Comparison of ENCODE assay signal across 9 cellular contexts in genomic region chr17:49952209-49952911, GRCh38. TPM values are rescaled to one million over a fixed set of nuclear protein-coding genes. Genes with fewer than 3 reads are reported as not detected.
DNase-seq lines count a peak whose midpoint lies in the region; ATAC-seq and TF ChIP-seq lines count a peak whose summit lies in the region.
"Had no signal": no experiment of that assay in that cellular context is flagged by ENCODE, and none has a peak within 500 bp of the region (broad histone marks: within the 10 kb centered on the region; RNA-seq: fewer than 3 reads in every experiment).

No MANE protein-coding gene starts in this region.

- DNase-seq in DMS114 treated with DMSO at 0.1 percent for 48 hours (lab: John Stamatoyannopoulos, UW; ENCODE audit: unreplicated experiment): peak; percentile 29
- peak; percentile 88 for DNase-seq in HuH-7.5 (ENCODE audit: low spot score)
- peak; percentile 77 for DNase-seq in OCI-LY7 (ENCODE audit: low spot score)
- DNase-seq in activated T-cell treated with anti-CD3 and anti-CD28 coated beads for 48 hours (ENCODE audit: low read depth): peak; percentile 75
- DNase-seq in fibroblast of lung (ENCODE audit: low read depth in 2 of 2): peak; percentile 54 to 56
- DNase-seq in osteocyte (ENCODE audit: extremely low spot score, unreplicated experiment): no peak
- DNase-seq in thyroid gland: peak; percentile 85 to 89

- TF ChIP-seq CTCF in OCI-LY7 (conservative IDR thresholded peaks at IDR 0.05; ENCODE audit: low read length) (peak; percentile 95), fibroblast of lung (conservative IDR thresholded peaks at IDR 0.05 in 1 of 2, IDR thresholded peaks at IDR 0.05 in 1 of 2; ENCODE audit: low read depth in 1 of 2, low read length in 2 of 2) (peak; percentile 73 to 94), osteocyte (IDR thresholded peaks at IDR 0.05) (peak; percentile 82), thyroid gland (IDR thresholded peaks at IDR 0.05) (peak; percentile 31 to 85 (median 78))

- H4K20me1 ChIP-seq in OCI-LY7 (ENCODE audit: insufficient read depth, low read length) (no peaks in the 10 kb centered on the region), fibroblast of lung (ENCODE audit: control insufficient read depth, extremely low read depth, insufficient read depth, low read length) (no peaks in the 10 kb centered on the region)

- POLR2A ChIA-PET in OCI-LY7 (lab: Charles Lee): interaction anchor here (0.9 to 1.0 kb wide), 2 partner anchors 9 to 65 kb away, joined by 4 to 5 read pairs; no protein-coding TSS in a partner anchor

- no peaks in the 10 kb centered on the region for H3K9me2 ChIP-seq in OCI-LY7 (ENCODE audit: insufficient read depth, low read length)

- no peak for ATAC-seq in GM21367 (IDR thresholded peaks at IDR 0.05; ENCODE audit: unreplicated experiment)

- H3K9me3 ChIP-seq in OCI-LY7 (ENCODE audit: low read length) (no peaks in the 10 kb centered on the region), fibroblast of lung (ENCODE audit: control insufficient read depth, insufficient read depth, low read depth, low read length) (no peaks in the 10 kb centered on the region), thyroid gland (no peaks in the 10 kb centered on the region)

- no peak overlapping the region for H3K9ac ChIP-seq in fibroblast of lung (ENCODE audit: insufficient read depth, low read length)

- BruUV-seq in OCI-LY7 (replicated peaks; lab: Mats Ljungman, UMichigan): no TSS peak

- H3K4me3 ChIP-seq in OCI-LY7 (ENCODE audit: low read depth, low read length, poor library complexity, severe bottlenecking): no peak overlapping the region
- no peak overlapping the region for H3K4me3 ChIP-seq in fibroblast of lung (replicated peaks in 1 of 4; ENCODE audit: control extremely low read depth in 1 of 4, insufficient read depth in 1 of 4, low read depth in 3 of 4, low read length in 4 of 4)
- H3K4me3 ChIP-seq in thyroid gland (replicated peaks in 1 of 3): no peak overlapping the region

- no peak overlapping the region for H3K27ac Mint-ChIP-seq in osteocyte (ENCODE audit: unreplicated experiment)
- H3K27ac Mint-ChIP-seq: activated naive CD4-positive, alpha-beta T cell treated with anti-CD3 and anti-CD28 coated beads, Interleukin-2, amount 50 U/mL, for 24 hours had no signal

- CTCF ChIA-PET in OCI-LY7 (lab: Charles Lee; ENCODE audit: unreplicated experiment): interaction anchor here (0.9 to 1.8 kb wide), 2 partner anchors 30 to 44 kb away, joined by 4 to 5 read pairs; no protein-coding TSS in a partner anchor

- TF ChIP-seq POLR2A in thyroid gland (IDR thresholded peaks at IDR 0.05): no peak

- H3K4me3 Mint-ChIP-seq in osteocyte (ENCODE audit: unreplicated experiment): no peak overlapping the region
- H3K4me3 Mint-ChIP-seq: activated naive CD4-positive, alpha-beta T cell treated with anti-CD3 and anti-CD28 coated beads, Interleukin-2, amount 50 U/mL, for 24 hours had no signal

- H3K36me3 ChIP-seq in OCI-LY7 (ENCODE audit: insufficient read depth, low read length) (no peaks in the 10 kb centered on the region), fibroblast of lung (ENCODE audit: control insufficient read depth, insufficient read depth, low read length) (no peaks in the 10 kb centered on the region), thyroid gland (no peaks in the 10 kb centered on the region)

- no peaks in the 10 kb centered on the region for H3K9me3 Mint-ChIP-seq in osteocyte (ENCODE audit: unreplicated experiment)
- H3K9me3 Mint-ChIP-seq: activated naive CD4-positive, alpha-beta T cell treated with anti-CD3 and anti-CD28 coated beads, Interleukin-2, amount 50 U/mL, for 24 hours had no signal

- 47 to 55% methylated on average over 7 of the region's 7 CpGs for WGBS in thyroid gland, 2 donors

- H3K27me3 ChIP-seq in fibroblast of lung (ENCODE audit: control insufficient read depth, insufficient read depth, low read length): peaks cover 21% of the 10 kb centered on the region
- H3K27me3 ChIP-seq in thyroid gland: no peaks in the 10 kb centered on the region

- H3K4me2 ChIP-seq in OCI-LY7 (ENCODE audit: low read length) (no peak overlapping the region), fibroblast of lung (ENCODE audit: extremely low read depth, insufficient read depth, low read length) (no peak overlapping the region)

- H2AFZ ChIP-seq in OCI-LY7 (ENCODE audit: low read length) (no peak overlapping the region), fibroblast of lung (ENCODE audit: low read length) (no peak overlapping the region)

- H3K27ac ChIP-seq in OCI-LY7 (ENCODE audit: low read depth, low read length, poor library complexity, severe bottlenecking) (no peak overlapping the region), fibroblast of lung (ENCODE audit: insufficient read depth, low read length) (no peak overlapping the region), thyroid gland (no peak overlapping the region)

- peaks cover 18% of the 10 kb centered on the region for H3K4me1 Mint-ChIP-seq in osteocyte (ENCODE audit: unreplicated experiment)
- H3K4me1 Mint-ChIP-seq: activated naive CD4-positive, alpha-beta T cell treated with anti-CD3 and anti-CD28 coated beads, Interleukin-2, amount 50 U/mL, for 24 hours had no signal

- no peaks in the 10 kb centered on the region for H3K4me1 ChIP-seq in OCI-LY7 (ENCODE audit: insufficient read depth, low read length, poor library complexity, severe bottlenecking)
- no peaks in the 10 kb centered on the region for H3K4me1 ChIP-seq in fibroblast of lung (ENCODE audit: control insufficient read depth, extremely low read depth, insufficient read depth, low read length)
- no peaks in the 10 kb centered on the region for H3K4me1 ChIP-seq in thyroid gland

- intact Hi-C loops in OCI-LY7 (cut with micrococcal nuclease; ENCODE audit: unreplicated experiment): loop anchor here (1.0 to 5.0 kb wide), 2 partner anchors 44 to 135 kb away; no protein-coding TSS in a partner anchor
- intact Hi-C loops in thyroid gland (cut with DNase I): loop anchor here (5.0 kb wide), 1 partner anchor 70 kb away; no protein-coding TSS in a partner anchor

- H3K27me3 Mint-ChIP-seq in osteocyte (ENCODE audit: unreplicated experiment): peaks cover 73% of the 10 kb centered on the region

- H3K79me2 ChIP-seq in OCI-LY7 (ENCODE audit: insufficient read depth, low read depth, low read length) (no peaks in the 10 kb centered on the region), fibroblast of lung (ENCODE audit: control insufficient read depth, insufficient read depth, low read length) (no peaks in the 10 kb centered on the region)

- no peaks in the 10 kb centered on the region for H3K36me3 Mint-ChIP-seq in osteocyte (ENCODE audit: unreplicated experiment)
- H3K36me3 Mint-ChIP-seq: activated naive CD4-positive, alpha-beta T cell treated with anti-CD3 and anti-CD28 coated beads, Interleukin-2, amount 50 U/mL, for 24 hours had no signal

RNA-seq across cellular contexts. Expression of gene DLX4, which starts 16.6 kb away (rescaled TPM):
- total RNA-seq in OCI-LY7 (2014; rRNA removed; shearing (Covaris generic)): 0.28 and 0.47 TPM in 2 replicates
- 0.27 and 1.3 TPM in 2 replicates for total RNA-seq in OCI-LY7 (2022)
- total RNA-seq in fibroblast of lung: not detected in 2 replicates
- polyA plus RNA-seq in fibroblast of lung: not detected in 2 replicates
- not detected in 2 replicates for polyA plus RNA-seq in fibroblast of lung (2012)
- polyA minus RNA-seq in fibroblast of lung (ENCODE audit: low replicate concordance): not detected in 2 replicates
- total RNA-seq in osteocyte: not detected in 2 replicates
- 1 to 10 TPM in 1 of 4 donors, under 1 TPM in 1, not detected in 2; 0.56 to 1.2 TPM for total RNA-seq in thyroid gland

RNA-seq across cellular contexts. Expression of gene DLX3, which starts 42.7 kb away (rescaled TPM):
- total RNA-seq in OCI-LY7 (2014; rRNA removed; shearing (Covaris generic)): not detected in 2 replicates
- total RNA-seq in OCI-LY7 (2022): not detected in 2 replicates
- not detected in 2 replicates for total RNA-seq in fibroblast of lung
- polyA plus RNA-seq in fibroblast of lung: not detected in 2 replicates
- not detected in 2 replicates for polyA plus RNA-seq in fibroblast of lung (2012)
- polyA minus RNA-seq in fibroblast of lung (ENCODE audit: low replicate concordance): not detected in 2 replicates
- total RNA-seq in osteocyte: not detected in 2 replicates
- 1 to 10 TPM; 1.8 to 2.4 (median 2.1) TPM for total RNA-seq in thyroid gland
